Comparison of ENCODE assay signal across 6 cellular contexts in genomic region chr12:46910830-46911229, GRCh38.
"Had no signal": no experiment of that assay in that cellular context is flagged by ENCODE, and none has a peak within 500 bp of the region (broad histone marks: within the 10 kb centered on the region; RNA-seq: fewer than 3 reads in every experiment).

No MANE protein-coding gene starts in this region.

- ATAC-seq: HepG2 had no signal

- H3K4me2 ChIP-seq: KMS-11 had no signal

- H3K9ac ChIP-seq: KMS-11 had no signal

- H3K27ac ChIP-seq: HL-60, KMS-11 had no signal

- FAIRE-seq: HepG2, HTR-8/SVneo had no signal

- DNase-seq: KBM-7, KG1 had no signal
